In genomic region chr3:23944007-23944760, GRCh38 we compare ENCODE assay signal across 8 cellular contexts. TPM values are rescaled to one million over a fixed set of nuclear protein-coding genes. Genes with fewer than 3 reads are reported as not detected.
DNase-seq lines count a peak whose midpoint lies in the region; ATAC-seq and TF ChIP-seq lines count a peak whose summit lies in the region.

No MANE protein-coding gene starts in this region.

- no peaks in the 10 kb centered on the region; a peak in 1 of 22 replicates for H3K36me3 ChIP-seq in BLaER1 treated with 17β-estradiol and CSF1 and Interleukin-3, amounts not matched to agents 10 nM and 100 nM
- H3K36me3 ChIP-seq in KMS-11 (ENCODE audit: insufficient read depth) (no peaks in the 10 kb centered on the region), colonic mucosa (no peaks in the 10 kb centered on the region)

- TF ChIP-seq CTCF in KMS-11 (conservative IDR thresholded peaks at IDR 0.05; ENCODE audit: low read depth, low read length) = no peak
- TF ChIP-seq CTCF in colonic mucosa (IDR thresholded peaks at IDR 0.05) = no peak
- no peak for TF ChIP-seq CTCF in nephron progenitor cell (IDR thresholded peaks at IDR 0.05)

- peak overlapping the region; percentile 60 to 87 (median 81); a peak in 19 of 22 replicates for H3K4me2 ChIP-seq in BLaER1 treated with 17β-estradiol and CSF1 and Interleukin-3, amounts not matched to agents 10 nM and 100 nM
- peak overlapping the region; percentile 54; the same call in 1 of the 2 replicates for H3K4me2 ChIP-seq in KMS-11

- H3K4me3 Mint-ChIP-seq in nephron progenitor cell = peak overlapping the region; percentile 88

- H3K9me3 Mint-ChIP-seq in nephron progenitor cell = no peaks in the 10 kb centered on the region

- intact Hi-C loops in colonic mucosa (cut with DNase I) = no loop called here

- H3K27me3 Mint-ChIP-seq in nephron progenitor cell (ENCODE audit: low read depth, poor library complexity) = peaks cover under 1% of the 10 kb centered on the region

- H4K20me1 ChIP-seq in BLaER1 treated with 17β-estradiol and CSF1 and Interleukin-3, amounts not matched to agents 10 nM and 100 nM = peaks cover 0 to 32% (median 25%) of the 10 kb centered on the region in 11 experiments; a peak in 11 of 22 replicates
- H4K20me1 ChIP-seq in KMS-11 (ENCODE audit: insufficient read depth) = no peaks in the 10 kb centered on the region

- peak overlapping the region; percentile 95 for H3K27ac Mint-ChIP-seq in nephron progenitor cell

- DNase-seq in colonic mucosa = no peak
- no peak for DNase-seq in nephron progenitor cell
- no peak for DNase-seq in LoVo (ENCODE audit: low spot score)
- DNase-seq in COLO829 (ENCODE audit: low spot score) = no peak
- DNase-seq in activated CD4-positive, alpha-beta T cell treated with anti-CD3 and anti-CD28 coated beads, Interleukin-2, amount 50 U/mL, for 48 hours = no peak

- H3K4me1 Mint-ChIP-seq in nephron progenitor cell = peaks cover 31% of the 10 kb centered on the region

- H2AFZ ChIP-seq in KMS-11 (ENCODE audit: low read depth) = peak overlapping the region; percentile 52; the same call in 1 of the 2 replicates

- peak overlapping the region in 4 of 11 experiments; percentile 88 to 98 (median 90); a peak in 4 of 22 replicates for H3K9ac ChIP-seq in BLaER1 treated with 17β-estradiol and CSF1 and Interleukin-3, amounts not matched to agents 10 nM and 100 nM
- H3K9ac ChIP-seq in KMS-11 = peak overlapping the region; percentile 41; the same call in 1 of the 2 replicates
- peak overlapping the region; percentile 62 to 85 for H3K9ac ChIP-seq in colonic mucosa (ENCODE audit: low read depth in 2 of 2, low read length in 2 of 2)

- H3K9me3 ChIP-seq in BLaER1 treated with 17β-estradiol and CSF1 and Interleukin-3, amounts not matched to agents 10 nM and 100 nM (replicated peaks in 1 of 11) = no peaks in the 10 kb centered on the region; a peak in 1 of 22 replicates
- H3K9me3 ChIP-seq in colonic mucosa = no peaks in the 10 kb centered on the region

- no peak overlapping the region for H3K27ac ChIP-seq in BLaER1 treated with 17β-estradiol and CSF1 and Interleukin-3, amounts not matched to agents 10 nM and 100 nM
- H3K27ac ChIP-seq in KMS-11 (no peak overlapping the region), colonic mucosa (peak overlapping the region; percentile 90)

- peak overlapping the region; percentile 68 to 88 (median 76); a peak in 19 of 20 replicates for H3K4me3 ChIP-seq in BLaER1 treated with 17β-estradiol and CSF1 and Interleukin-3, amounts not matched to agents 10 nM and 100 nM
- H3K4me3 ChIP-seq in KMS-11 (IDR thresholded peaks at IDR 0.05; ENCODE audit: insufficient read depth, low read depth, low read length) = no peak overlapping the region
- peak overlapping the region; percentile 54 for H3K4me3 ChIP-seq in colonic mucosa

- H3K79me2 ChIP-seq in KMS-11 (ENCODE audit: insufficient read depth, low read depth) = peaks cover 23% of the 10 kb centered on the region; the same call in 1 of the 2 replicates

- ATAC-seq in GM21526 (IDR thresholded peaks at IDR 0.05; ENCODE audit: low FRiP score, unreplicated experiment) = no peak

- H3K36me3 Mint-ChIP-seq in nephron progenitor cell (ENCODE audit: low read depth) = peaks cover 7% of the 10 kb centered on the region

- peaks cover 6 to 28% (median 20%) of the 10 kb centered on the region in 11 experiments; a peak in 20 of 22 replicates for H3K27me3 ChIP-seq in BLaER1 treated with 17β-estradiol and CSF1 and Interleukin-3, amounts not matched to agents 10 nM and 100 nM
- H3K27me3 ChIP-seq in KMS-11 (ENCODE audit: insufficient read depth, low read depth) (no peaks in the 10 kb centered on the region), colonic mucosa (no peaks in the 10 kb centered on the region)

- peaks cover 6 to 12% (median 11%) of the 10 kb centered on the region in 10 experiments; a peak in 18 of 20 replicates for H3K4me1 ChIP-seq in BLaER1 treated with 17β-estradiol and CSF1 and Interleukin-3, amounts not matched to agents 10 nM and 100 nM
- H3K4me1 ChIP-seq in KMS-11 (ENCODE audit: low read depth, poor library complexity, severe bottlenecking) (peaks cover 24% of the 10 kb centered on the region), colonic mucosa (no peaks in the 10 kb centered on the region)

RNA-seq across cellular contexts. Expression of gene NR1D2, which starts 0.9 kb away (rescaled TPM):
- 10 to 100 TPM in 1 of 2 donors, 1 to 10 TPM in 1; 9.8 to 41.9 TPM for total RNA-seq in colonic mucosa

RNA-seq across cellular contexts. Expression of gene RPL15, which starts 27.3 kb away (rescaled TPM):
- total RNA-seq in colonic mucosa = 1,000 to 10,000 TPM; 1,434 to 1,547 TPM

RNA-seq across cellular contexts. Expression of gene NKIRAS1, which starts 27.4 kb away (rescaled TPM):
- 1 to 10 TPM; 2.6 to 5.4 TPM for total RNA-seq in colonic mucosa
